ENCODE assay signal across 30 cellular contexts in the genomic region with DNA sequence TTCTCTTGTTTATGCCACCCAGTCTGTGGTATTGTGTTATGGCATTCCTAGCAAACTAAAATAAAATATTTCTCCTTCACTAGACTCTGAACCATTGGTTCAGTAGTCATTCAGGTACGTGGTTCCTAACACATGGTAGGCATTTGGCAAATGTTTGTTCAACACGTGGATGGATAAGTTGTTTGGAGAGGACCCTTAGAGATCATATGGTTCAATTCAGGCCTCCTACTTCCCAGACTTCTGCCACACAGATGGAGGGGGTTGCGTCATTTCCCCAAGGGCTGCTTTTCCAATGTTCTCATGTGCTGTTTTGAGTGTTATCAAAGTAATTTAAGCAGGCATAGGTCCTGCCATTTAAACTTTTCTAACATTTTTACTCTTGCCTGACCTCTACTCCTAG. TPM values are rescaled to one million over a fixed set of nuclear protein-coding genes. Genes with fewer than 3 reads are reported as not detected.
DNase-seq lines count a peak whose midpoint lies in the region; ATAC-seq and TF ChIP-seq lines count a peak whose summit lies in the region.
"Had no signal": no experiment of that assay in that cellular context is flagged by ENCODE, and none has a peak within 500 bp of the region (broad histone marks: within the 10 kb centered on the region; RNA-seq: fewer than 3 reads in every experiment).

No MANE protein-coding gene starts in this region.

- peaks cover 64% of the 10 kb centered on the region for H3K4me1 ChIP-seq in left ventricle myocardium inferior
- peaks cover 0 to 44% (median 26%) of the 10 kb centered on the region in 12 donors for H3K4me1 ChIP-seq in heart left ventricle
- H3K4me1 ChIP-seq in tibial nerve, result peaks cover 0 to 39% (median 7%) of the 10 kb centered on the region in 4 donors
- H3K4me1 ChIP-seq in GM23338 (ENCODE audit: insufficient read depth), result no peaks in the 10 kb centered on the region

- TF ChIP-seq CTCF in left ventricle myocardium inferior (IDR thresholded peaks at IDR 0.05; ENCODE audit: borderline replicate concordance), result no peak
- TF ChIP-seq CTCF in heart left ventricle (IDR thresholded peaks at IDR 0.05), result no peak
- no peak for TF ChIP-seq CTCF in fibroblast of the aortic adventitia (IDR thresholded peaks at IDR 0.05; ENCODE audit: insufficient read depth, low read length)
- no peak for TF ChIP-seq CTCF in tibial nerve (IDR thresholded peaks at IDR 0.05)
- no peak for TF ChIP-seq CTCF in GM23338 (conservative IDR thresholded peaks at IDR 0.05; ENCODE audit: low read depth in 2 of 2)

- peaks cover 7% of the 10 kb centered on the region; the same call in 2 of the 3 replicates for H3K4me1 Mint-ChIP-seq in GM23338

- H3K9me3 Mint-ChIP-seq in GM23338, result no peaks in the 10 kb centered on the region
- H3K9me3 Mint-ChIP-seq: activated CD4-positive, alpha-beta T cell treated with anti-CD3 and anti-CD28 coated beads, Interleukin-2, amount 10 ng/mL, durations not matched to agents 7 days and 5 days; effector memory CD8-positive, alpha-beta T cell; stimulated activated memory B cell treated with anti-CD40 and anti-IgM and Interleukin-4, amounts not matched to agents 10 μg/mL and 1 μg/mL and 100 μg/mL, for 72 hours had no signal

- intact Hi-C loops in left ventricle myocardium inferior (cut with micrococcal nuclease) (no loop called here), heart left ventricle (cut with DNase I) (loop anchor here in 1 of 10 donors (10.0 kb wide), 1 partner anchor 301 kb away; a partner anchor contains a TSS)

- no peak overlapping the region for H3K27ac Mint-ChIP-seq in GM23338
- H3K27ac Mint-ChIP-seq: activated CD4-positive, alpha-beta T cell treated with anti-CD3 and anti-CD28 coated beads, Interleukin-2, amount 10 ng/mL, durations not matched to agents 7 days and 5 days; effector memory CD8-positive, alpha-beta T cell; progenitor cell of endocrine pancreas; stimulated activated memory B cell treated with anti-CD40 and anti-IgM and Interleukin-4, amounts not matched to agents 10 μg/mL and 1 μg/mL and 100 μg/mL, for 72 hours had no signal

- H4K20me1 ChIP-seq in GM23338 (replicated peaks; ENCODE audit: insufficient read depth), result 0 out of 2 replicates have a peak, but pooled peaks cover 3% of the 10 kb centered on the region

- H3K27me3 Mint-ChIP-seq in GM23338 (ENCODE audit: insufficient read depth, low read depth, poor library complexity), result peaks cover 9% of the 10 kb centered on the region
- H3K27me3 Mint-ChIP-seq: effector memory CD8-positive, alpha-beta T cell; progenitor cell of endocrine pancreas; stimulated activated memory B cell treated with anti-CD40 and anti-IgM and Interleukin-4, amounts not matched to agents 10 μg/mL and 1 μg/mL and 100 μg/mL, for 72 hours had no signal

- H3K27ac ChIP-seq in left ventricle myocardium inferior (replicated peaks) (peak overlapping the region; percentile 81), heart left ventricle (peak overlapping the region in 1 of 12 donors; percentile 27), tibial nerve (no peak overlapping the region), GM23338 (ENCODE audit: low read depth) (no peak overlapping the region)
- H3K27ac ChIP-seq: C4-2B, HL-60, spleen, transverse colon had no signal

- H3K36me3 Mint-ChIP-seq in GM23338 (ENCODE audit: low read depth), result no peaks in the 10 kb centered on the region
- H3K36me3 Mint-ChIP-seq: stimulated activated memory B cell treated with anti-CD40 and anti-IgM and Interleukin-4, amounts not matched to agents 10 μg/mL and 1 μg/mL and 100 μg/mL, for 72 hours had no signal

- H2AFZ ChIP-seq in GM23338, result no peak overlapping the region

- ATAC-seq in heart left ventricle, result no peak
- ATAC-seq in GM23338, result no peak
- ATAC-seq: effector memory CD8-positive, alpha-beta T cell; stimulated activated memory B cell treated with anti-CD40 and anti-IgM and Interleukin-4, amounts not matched to agents 10 μg/mL and 1 μg/mL and 100 μg/mL, for 72 hours had no signal

- no peaks in the 10 kb centered on the region for H3K9me3 ChIP-seq in left ventricle myocardium inferior (replicated peaks)
- no peaks in the 10 kb centered on the region for H3K9me3 ChIP-seq in heart left ventricle
- H3K9me3 ChIP-seq in tibial nerve, result no peaks in the 10 kb centered on the region
- H3K9me3 ChIP-seq: spleen, transverse colon had no signal

- DNase-seq in left ventricle myocardium inferior, result no peak
- DNase-seq in heart left ventricle, result no peak
- DNase-seq in NCI-H524 treated with DMSO at 0.1 percent for 48 hours (lab: John Stamatoyannopoulos, UW), result peak; percentile 60
- peak; percentile 27 for DNase-seq in fibroblast of the aortic adventitia (ENCODE audit: low read depth)
- peak; percentile 35 to 59 for DNase-seq in tibial nerve (ENCODE audit: low spot score in 2 of 2)
- no peak for DNase-seq in GM23338 (ENCODE audit: low spot score)
- no peak for DNase-seq in NCI-H345 treated with DMSO at 0.1 percent for 48 hours (lab: John Stamatoyannopoulos, UW; ENCODE audit: unreplicated experiment)
- no peak for DNase-seq in DMS153 treated with DMSO at 0.1 percent for 48 hours (lab: John Stamatoyannopoulos, UW; ENCODE audit: unreplicated experiment)
- DNase-seq: activated CD4-positive, alpha-beta T cell treated with anti-CD3 and anti-CD28 coated beads, Interleukin-2, amount 10 ng/mL, durations not matched to agents 7 days and 5 days; activated CD8-positive, alpha-beta memory T cell treated with anti-CD3 and anti-CD28 coated beads, Interleukin-2, amount 50 U/mL, for 48 hours; activated naive CD4-positive, alpha-beta T cell treated with Interleukin-2 at 50 U/mL for 16 hours; aorta; cerebellar nuclear complex; DMS153; effector memory CD8-positive, alpha-beta T cell; H7; hypothalamus; kidney; midbrain; MV-4-11; NCI-H2081; spleen; SW 1271; transverse colon had no signal

- H3K9me2 ChIP-seq in GM23338 (ENCODE audit: insufficient read depth), result no peaks in the 10 kb centered on the region

- no peak overlapping the region for H3K4me3 ChIP-seq in left ventricle myocardium inferior
- no peak overlapping the region for H3K4me3 ChIP-seq in heart left ventricle
- no peak overlapping the region for H3K4me3 ChIP-seq in fibroblast of the aortic adventitia (ENCODE audit: low read depth, low read length)
- H3K4me3 ChIP-seq in tibial nerve, result no peak overlapping the region
- H3K4me3 ChIP-seq in GM23338, result no peak overlapping the region
- H3K4me3 ChIP-seq: spleen, transverse colon had no signal

- H3K4me2 ChIP-seq in GM23338, result no peak overlapping the region

- WGBS in heart left ventricle, 4 donors, result 52 to 84% (median 63%) methylated on average over 3 of the region's 3 CpGs
- WGBS in tibial nerve, 2 donors, result 49 to 59% methylated on average over 3 of the region's 3 CpGs

- H3K4me3 Mint-ChIP-seq in GM23338, result no peak overlapping the region
- H3K4me3 Mint-ChIP-seq: activated CD4-positive, alpha-beta T cell treated with anti-CD3 and anti-CD28 coated beads, Interleukin-2, amount 10 ng/mL, durations not matched to agents 7 days and 5 days; effector memory CD8-positive, alpha-beta T cell; stimulated activated memory B cell treated with anti-CD40 and anti-IgM and Interleukin-4, amounts not matched to agents 10 μg/mL and 1 μg/mL and 100 μg/mL, for 72 hours had no signal

- H3F3A ChIP-seq in GM23338 (replicated peaks; ENCODE audit: low read depth), result peaks cover 7% of the 10 kb centered on the region; the same call in 1 of the 2 replicates

- H3K27me3 ChIP-seq in left ventricle myocardium inferior (ENCODE audit: low read depth) (no peaks in the 10 kb centered on the region), heart left ventricle (no peaks in the 10 kb centered on the region), tibial nerve (no peaks in the 10 kb centered on the region), GM23338 (ENCODE audit: insufficient read depth) (no peaks in the 10 kb centered on the region)
- H3K27me3 ChIP-seq: spleen, transverse colon had no signal

- TF ChIP-seq EP300 in tibial nerve (IDR thresholded peaks at IDR 0.05), result peak in 1 of 2 donors; percentile 19

- TF ChIP-seq POLR2A in heart left ventricle (IDR thresholded peaks at IDR 0.05) (no peak), tibial nerve (IDR thresholded peaks at IDR 0.05) (no peak)

- H3K36me3 ChIP-seq in left ventricle myocardium inferior (no peaks in the 10 kb centered on the region), heart left ventricle (no peaks in the 10 kb centered on the region), tibial nerve (no peaks in the 10 kb centered on the region), GM23338 (ENCODE audit: insufficient read depth) (no peaks in the 10 kb centered on the region)
- H3K36me3 ChIP-seq: spleen, transverse colon had no signal

- no peaks in the 10 kb centered on the region for H3K79me2 ChIP-seq in GM23338 (replicated peaks; ENCODE audit: insufficient read depth)

TF ChIP-seq in GM23338, 12 proteins besides CTCF, POLR2A, EP300 and RAD21 (continues in another document):
- TF ChIP-seq STAT1 (IDR thresholded peaks at IDR 0.05; ENCODE audit: unreplicated experiment) (no peak), POLR2AphosphoS5 (IDR thresholded peaks at IDR 0.05; ENCODE audit: low read depth) (no peak)

RNA-seq across cellular contexts. Expression of a gene that starts 6.7 kb away (rescaled TPM):
- total RNA-seq in left ventricle myocardium inferior (not detected), heart left ventricle (not detected), fibroblast of the aortic adventitia (ENCODE audit: low replicate concordance) (not detected in 2 replicates), tibial nerve (not detected)
- polyA plus RNA-seq in heart left ventricle (not detected), GM23338 (2016; fragmentation: Nextera tagmentation; extraction: Ambion mirVana) (0.39 TPM in 1 of 2 replicates, not detected in the other)
- total RNA-seq in GM23338 (2014; rRNA removed; shearing (Covaris generic)), result not detected in 2 replicates
- total RNA-seq: A172; activated CD4-positive, alpha-beta T cell treated with anti-CD3 and anti-CD28 coated beads, Interleukin-2, amount 10 ng/mL, durations not matched to agents 7 days and 5 days; aorta; H7; kidney; spleen; transverse colon had no signal
- polyA plus RNA-seq: neural cell had no signal

RNA-seq across cellular contexts. Expression of a gene that starts 8.8 kb away (rescaled TPM):
- total RNA-seq in left ventricle myocardium inferior, result 55.8 TPM
- total RNA-seq in heart left ventricle, result 100 to 1,000 TPM in 1 of 9 donors, 10 to 100 TPM in 8; 34.7 to 111 (median 57.3) TPM
- 10 to 100 TPM; 47.1 to 67.1 TPM for polyA plus RNA-seq in heart left ventricle
- 1.4 and 1.6 TPM in 2 replicates for total RNA-seq in fibroblast of the aortic adventitia (ENCODE audit: low replicate concordance)
- 100 to 1,000 TPM in 3 of 4 donors, 10 to 100 TPM in 1; 77.1 to 717 (median 234) TPM for total RNA-seq in tibial nerve
- total RNA-seq in GM23338 (2014; rRNA removed; shearing (Covaris generic)), result 10.9 and 16.2 TPM in 2 replicates
- 4.3 and 5.8 TPM in 2 replicates for polyA plus RNA-seq in GM23338 (2016; fragmentation: Nextera tagmentation; extraction: Ambion mirVana)
- total RNA-seq: A172 had no signal

RNA-seq across cellular contexts. Expression of a gene that starts 45.9 kb away (rescaled TPM):
- total RNA-seq in left ventricle myocardium inferior (0.49 TPM), heart left ventricle (1 to 10 TPM in 1 of 9 donors, under 1 TPM in 3, not detected in 5; 0.62 to 1.4 (median 0.94) TPM), fibroblast of the aortic adventitia (ENCODE audit: low replicate concordance) (not detected in 2 replicates), tibial nerve (1 to 10 TPM in 1 of 4 donors, not detected in 3; 5.0 TPM)
- polyA plus RNA-seq in heart left ventricle (1 to 10 TPM; 1.3 to 2.9 TPM), GM23338 (2016; fragmentation: Nextera tagmentation; extraction: Ambion mirVana) (54.5 and 71.5 TPM in 2 replicates)
- total RNA-seq in GM23338 (2014; rRNA removed; shearing (Covaris generic)), result 6.7 TPM in 1 of 2 replicates, not detected in the other
- total RNA-seq: activated CD4-positive, alpha-beta T cell treated with anti-CD3 and anti-CD28 coated beads, Interleukin-2, amount 10 ng/mL, durations not matched to agents 7 days and 5 days had no signal
- polyA plus RNA-seq: neural cell had no signal

Comparison
In these comparisons a context has a peak if more than half of its experiments do, and no peak if none do; other contexts are left out.
1. DNase-seq: peak in NCI-H524 treated with DMSO at 0.1 percent for 48 hours (single experiment), fibroblast of the aortic adventitia (single experiment) and tibial nerve (2 of 2); none in left ventricle myocardium inferior (single experiment), heart left ventricle (0 of 5), GM23338 (single experiment), NCI-H345 treated with DMSO at 0.1 percent for 48 hours (single experiment) and DMS153 treated with DMSO at 0.1 percent for 48 hours (single experiment).